In the genomic region with DNA sequence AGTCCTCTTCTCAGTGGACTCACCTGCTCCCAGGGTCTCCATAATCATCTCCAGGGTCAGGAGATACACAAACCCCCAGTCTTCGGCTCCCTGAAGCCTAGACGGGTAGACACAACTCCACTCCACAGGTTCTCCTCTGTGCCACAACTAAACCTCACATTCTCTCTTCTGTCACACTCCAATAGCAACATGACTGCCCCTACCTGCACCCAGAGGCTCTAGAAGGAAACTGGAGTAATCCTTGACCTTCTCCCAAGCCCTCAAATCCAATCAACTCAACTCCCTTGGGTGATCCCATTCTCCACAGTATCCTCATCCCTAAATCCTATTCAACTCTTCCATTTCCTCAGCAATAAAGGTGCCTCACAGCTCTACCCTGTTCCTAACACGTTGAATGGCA, we compare ENCODE assay signal across 15 cellular contexts. TPM values are rescaled to one million over a fixed set of nuclear protein-coding genes. Genes with fewer than 3 reads are reported as not detected.
DNase-seq lines count a peak whose midpoint lies in the region; ATAC-seq and TF ChIP-seq lines count a peak whose summit lies in the region.
"Had no signal": no experiment of that assay in that cellular context is flagged by ENCODE, and none has a peak within 500 bp of the region (broad histone marks: within the 10 kb centered on the region; RNA-seq: fewer than 3 reads in every experiment).

No MANE protein-coding gene starts in this region.

- no peaks in the 10 kb centered on the region for H3K27me3 Mint-ChIP-seq in activated CD4-positive, alpha-beta T cell treated with anti-CD3 and anti-CD28 coated beads for 36 hours
- H3K27me3 Mint-ChIP-seq in IgD-negative memory B cell, result no peaks in the 10 kb centered on the region
- H3K27me3 Mint-ChIP-seq in activated naive CD8-positive, alpha-beta T cell treated with anti-CD3 and anti-CD28 coated beads, Interleukin-2, amount 50 U/mL, for 24 hours, result no peaks in the 10 kb centered on the region
- H3K27me3 Mint-ChIP-seq in osteocyte (ENCODE audit: unreplicated experiment), result no peaks in the 10 kb centered on the region

- H3K9me3 Mint-ChIP-seq in activated CD4-positive, alpha-beta T cell treated with anti-CD3 and anti-CD28 coated beads for 36 hours (ENCODE audit: low read depth), result no peaks in the 10 kb centered on the region
- H3K9me3 Mint-ChIP-seq in IgD-negative memory B cell, result no peaks in the 10 kb centered on the region
- no peaks in the 10 kb centered on the region for H3K9me3 Mint-ChIP-seq in activated naive CD8-positive, alpha-beta T cell treated with anti-CD3 and anti-CD28 coated beads, Interleukin-2, amount 50 U/mL, for 24 hours
- H3K9me3 Mint-ChIP-seq in osteocyte (ENCODE audit: unreplicated experiment), result no peaks in the 10 kb centered on the region

- peaks cover 71% of the 10 kb centered on the region for H3K36me3 ChIP-seq in lower lobe of right lung

- no peak for DNase-seq in activated CD4-positive, alpha-beta T cell treated with anti-CD3 and anti-CD28 coated beads for 36 hours
- DNase-seq in activated CD4-positive, alpha-beta T cell treated with anti-CD3 and anti-CD28 coated beads, Interleukin-2, amount 50 U/mL, for 48 hours, result no peak
- DNase-seq in activated naive CD8-positive, alpha-beta T cell treated with anti-CD3 and anti-CD28 coated beads, Interleukin-2, amount 50 U/mL, for 24 hours, result no peak
- DNase-seq in osteocyte (ENCODE audit: extremely low spot score, unreplicated experiment) (no peak), GF-D8 (lab: John Stamatoyannopoulos, UW) (no peak), lower lobe of right lung (no peak), NCI-H748 treated with DMSO at 0.1 percent for 48 hours (lab: John Stamatoyannopoulos, UW) (no peak)
- DNase-seq: activated T-cell treated with anti-CD3 and anti-CD28 coated beads for 4 hours, brain microvascular endothelial cell, DMS 273 treated with DMSO at 0.1 percent for 48 hours, NCI-H1417 treated with DMSO at 0.1 percent for 48 hours, NCI-H510A had no signal

- no peak for TF ChIP-seq CTCF in osteocyte (IDR thresholded peaks at IDR 0.05)
- TF ChIP-seq CTCF in lower lobe of right lung (IDR thresholded peaks at IDR 0.05), result no peak

- intact Hi-C loops in activated CD4-positive, alpha-beta T cell treated with anti-CD3 and anti-CD28 coated beads for 36 hours (cut with DNase I, micrococcal nuclease), result loop anchor here in 1 of 2 experiments (10.0 kb wide), 1 partner anchor 182 kb away; the partner anchor contains the start of gene ZNF239
- intact Hi-C loops in lower lobe of right lung (cut with DNase I), result no loop called here

- no peak overlapping the region for H3K27ac ChIP-seq in lower lobe of right lung
- H3K27ac ChIP-seq: brain microvascular endothelial cell, thoracic aorta had no signal

- CTCF ChIA-PET in activated CD4-positive, alpha-beta T cell treated with anti-CD3 and anti-CD28 coated beads for 36 hours (lab: Charles Lee), result no interaction called here

- no peak for ATAC-seq in activated CD4-positive, alpha-beta T cell treated with anti-CD3 and anti-CD28 coated beads for 36 hours
- no peak for ATAC-seq in activated naive CD8-positive, alpha-beta T cell treated with anti-CD3 and anti-CD28 coated beads, Interleukin-2, amount 50 U/mL, for 24 hours
- ATAC-seq in lower lobe of right lung, result no peak

- peaks cover 65% of the 10 kb centered on the region for H3K4me1 Mint-ChIP-seq in activated CD4-positive, alpha-beta T cell treated with anti-CD3 and anti-CD28 coated beads for 36 hours
- H3K4me1 Mint-ChIP-seq in IgD-negative memory B cell, result peaks cover 51 to 56% (median 54%) of the 10 kb centered on the region in 3 donors
- peaks cover 74% of the 10 kb centered on the region for H3K4me1 Mint-ChIP-seq in activated naive CD8-positive, alpha-beta T cell treated with anti-CD3 and anti-CD28 coated beads, Interleukin-2, amount 50 U/mL, for 24 hours
- H3K4me1 Mint-ChIP-seq in osteocyte (ENCODE audit: unreplicated experiment), result peaks cover 35% of the 10 kb centered on the region

- peaks cover 51% of the 10 kb centered on the region for H3K4me1 ChIP-seq in lower lobe of right lung

- peak overlapping the region; percentile 91 for H3K27ac Mint-ChIP-seq in activated CD4-positive, alpha-beta T cell treated with anti-CD3 and anti-CD28 coated beads for 36 hours
- H3K27ac Mint-ChIP-seq in IgD-negative memory B cell (peak overlapping the region; percentile 39 to 91 (median 60)), osteocyte (ENCODE audit: unreplicated experiment) (peak overlapping the region; percentile 51)
- H3K27ac Mint-ChIP-seq in activated naive CD8-positive, alpha-beta T cell treated with anti-CD3 and anti-CD28 coated beads, Interleukin-2, amount 50 U/mL, for 24 hours, result peak overlapping the region; percentile 93

- H3K36me3 Mint-ChIP-seq in activated CD4-positive, alpha-beta T cell treated with anti-CD3 and anti-CD28 coated beads for 36 hours (ENCODE audit: low read depth), result peaks cover 93% of the 10 kb centered on the region
- H3K36me3 Mint-ChIP-seq in IgD-negative memory B cell, result peaks cover 5% of the 10 kb centered on the region
- peaks cover 92% of the 10 kb centered on the region for H3K36me3 Mint-ChIP-seq in activated naive CD8-positive, alpha-beta T cell treated with anti-CD3 and anti-CD28 coated beads, Interleukin-2, amount 50 U/mL, for 24 hours (ENCODE audit: low read depth)
- H3K36me3 Mint-ChIP-seq in osteocyte (ENCODE audit: unreplicated experiment), result peaks cover 49% of the 10 kb centered on the region

- POLR2A ChIA-PET in activated CD4-positive, alpha-beta T cell treated with anti-CD3 and anti-CD28 coated beads for 36 hours (lab: Charles Lee), result no interaction called here

- H3K9me3 ChIP-seq in lower lobe of right lung, result no peaks in the 10 kb centered on the region
- H3K9me3 ChIP-seq: thoracic aorta had no signal

- no peak overlapping the region for H3K4me3 Mint-ChIP-seq in activated CD4-positive, alpha-beta T cell treated with anti-CD3 and anti-CD28 coated beads for 36 hours
- peak overlapping the region in 3 of 4 donors; percentile 6 to 68 (median 30) for H3K4me3 Mint-ChIP-seq in IgD-negative memory B cell
- peak overlapping the region; percentile 39 for H3K4me3 Mint-ChIP-seq in activated naive CD8-positive, alpha-beta T cell treated with anti-CD3 and anti-CD28 coated beads, Interleukin-2, amount 50 U/mL, for 24 hours
- no peak overlapping the region for H3K4me3 Mint-ChIP-seq in osteocyte (ENCODE audit: unreplicated experiment)

- H3K27me3 ChIP-seq in lower lobe of right lung (ENCODE audit: low read depth), result no peaks in the 10 kb centered on the region
- H3K27me3 ChIP-seq: brain microvascular endothelial cell had no signal

- H3K4me3 ChIP-seq in lower lobe of right lung, result no peak overlapping the region
- H3K4me3 ChIP-seq: skin epidermis, thoracic aorta had no signal

RNA-seq across cellular contexts. Expression of gene HNRNPF, which starts 16.2 kb away (rescaled TPM):
- 100 to 1,000 TPM; 410 to 466 TPM for total RNA-seq in activated CD4-positive, alpha-beta T cell treated with anti-CD3 and anti-CD28 coated beads for 36 hours
- polyA plus RNA-seq in IgD-negative memory B cell, result 242 TPM
- 189 and 200 TPM in 2 replicates for total RNA-seq in osteocyte
- 173 TPM for total RNA-seq in lower lobe of right lung

RNA-seq across cellular contexts. Expression of gene FXYD4, which starts 21.3 kb away (rescaled TPM):
- not detected for total RNA-seq in activated CD4-positive, alpha-beta T cell treated with anti-CD3 and anti-CD28 coated beads for 36 hours
- not detected for polyA plus RNA-seq in IgD-negative memory B cell
- total RNA-seq in osteocyte, result not detected in 2 replicates
- not detected for total RNA-seq in lower lobe of right lung
- total RNA-seq: thoracic aorta had no signal

RNA-seq across cellular contexts. Expression of gene ZNF487, which starts 44.2 kb away (rescaled TPM):
- total RNA-seq in activated CD4-positive, alpha-beta T cell treated with anti-CD3 and anti-CD28 coated beads for 36 hours, result 1 to 10 TPM; 1.8 to 2.3 TPM
- polyA plus RNA-seq in IgD-negative memory B cell, result 6.1 TPM
- total RNA-seq in osteocyte, result 3.6 and 6.3 TPM in 2 replicates
- 5.0 TPM for total RNA-seq in lower lobe of right lung

Comparison
In these comparisons a context has a peak if more than half of its experiments do, and no peak if none do; other contexts are left out.
1. H3K4me3 Mint-ChIP-seq: peak in IgD-negative memory B cell (3 of 4) and activated naive CD8-positive, alpha-beta T cell treated with anti-CD3 and anti-CD28 coated beads, Interleukin-2, amount 50 U/mL, for 24 hours (single experiment); none in activated CD4-positive, alpha-beta T cell treated with anti-CD3 and anti-CD28 coated beads for 36 hours (single experiment) and osteocyte (single experiment).
2. Peak in every context shown above with its lines, with median percentiles within 50 percentile points of each other: H3K27ac Mint-ChIP-seq.